In the genomic region with DNA sequence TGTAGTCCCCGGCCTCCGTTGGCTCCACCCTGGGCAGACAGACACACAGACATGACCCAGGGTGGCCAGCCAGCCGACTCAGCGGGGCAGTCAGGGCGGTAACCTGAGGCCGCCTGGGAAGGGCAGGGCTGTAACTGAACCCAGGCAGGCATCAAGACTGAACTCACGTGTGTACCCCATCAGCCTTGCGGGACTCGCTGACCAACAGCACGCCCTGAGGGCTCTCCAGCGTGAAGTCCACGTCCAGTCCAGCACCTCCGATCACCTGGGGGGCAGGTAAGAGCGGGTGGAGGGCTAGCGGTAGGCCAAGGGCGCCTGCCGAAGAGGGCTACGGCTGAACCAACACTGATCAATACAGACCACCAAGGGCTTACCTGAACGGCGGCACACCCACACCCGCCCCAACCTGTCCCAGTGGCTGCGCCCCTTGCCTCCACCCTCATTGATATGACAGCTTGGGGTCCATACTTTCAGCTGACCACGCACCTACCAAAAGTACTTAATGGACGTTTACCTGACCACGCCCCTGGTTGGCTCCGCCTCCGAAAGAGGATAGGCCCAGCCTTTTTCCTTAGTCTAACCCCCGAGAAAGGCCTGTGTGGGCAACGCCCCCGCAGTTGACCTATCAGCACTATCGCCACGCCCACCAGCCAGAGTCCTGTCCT, we compare ENCODE assay signal across 8 cellular contexts. TPM values are rescaled to one million over a fixed set of nuclear protein-coding genes. Genes with fewer than 3 reads are reported as not detected.
DNase-seq lines count a peak whose midpoint lies in the region; ATAC-seq lines count a peak whose summit lies in the region.

No MANE protein-coding gene starts in this region.

- intact Hi-C loops in activated T-helper 1 cell treated with anti-CD3 and anti-CD28 coated beads, Interleukin-12 subunit alpha, Interleukin-12 subunit beta, Interleukin-2, Interleukin-4 antibody, amounts not matched to agents 30 ng/mL and 10 ng/mL and 1 ng/mL, durations not matched to agents 14 hours and 24 hours and 36 hours (cut with micrococcal nuclease) = loop anchor here (1.0 kb wide), 2 partner anchors 36 to 38 kb away; a partner anchor contains a TSS
- intact Hi-C loops in right cardiac atrium (cut with DNase I) = loop anchor here in 1 of 4 donors (2.0 kb wide), 1 partner anchor 36 kb away; a partner anchor contains a TSS

- peak overlapping the region; percentile 92 to 99 for H3K4me3 Mint-ChIP-seq in activated T-cell treated with anti-CD3 and anti-CD28 coated beads, Interleukin-2, amount 50 U/mL, for 72 hours
- peak overlapping the region; percentile 92 for H3K4me3 Mint-ChIP-seq in activated T-helper 1 cell treated with anti-CD3 and anti-CD28 coated beads, Interleukin-12 subunit alpha, Interleukin-12 subunit beta, Interleukin-2, Interleukin-4 antibody, amounts not matched to agents 30 ng/mL and 10 ng/mL and 1 ng/mL, durations not matched to agents 14 hours and 24 hours and 36 hours

- peak overlapping the region; percentile 59 to 86 (median 75) for H3K9ac ChIP-seq in skeletal muscle tissue (ENCODE audit: low read depth in 1 of 3, low read length in 3 of 3)

- DNase-seq in activated T-cell treated with anti-CD3 and anti-CD28 coated beads, Interleukin-2, amount 50 U/mL, for 72 hours = peak in 1 of 2 donors; percentile 13
- no peak for DNase-seq in activated T-cell treated with anti-CD3 and anti-CD28 coated beads for 4 hours
- no peak for DNase-seq in activated T-helper 1 cell treated with anti-CD3 and anti-CD28 coated beads, Interleukin-12 subunit alpha, Interleukin-12 subunit beta, Interleukin-2, Interleukin-4 antibody, amounts not matched to agents 30 ng/mL and 10 ng/mL and 1 ng/mL, durations not matched to agents 14 hours and 24 hours and 36 hours (ENCODE audit: low spot score)
- DNase-seq in right cardiac atrium = no peak

- H3K9me3 ChIP-seq in right cardiac atrium (ENCODE audit: control insufficient read depth, low read length) (no peaks in the 10 kb centered on the region), skeletal muscle tissue (ENCODE audit: control insufficient read depth in 3 of 3, low read length in 3 of 3) (peaks cover 0 to 7% (median 6%) of the 10 kb centered on the region in 3 donors)

- ATAC-seq in activated T-cell treated with anti-CD3 and anti-CD28 coated beads, Interleukin-2, amount 50 U/mL, for 72 hours (replicated peaks in 1 of 2) = peak in 1 of 2 donors; percentile 12
- ATAC-seq in right cardiac atrium = peak; percentile 2 to 3
- no peak for ATAC-seq in GM21515 (IDR thresholded peaks at IDR 0.05; ENCODE audit: unreplicated experiment)
- no peak for ATAC-seq in GM18520 (IDR thresholded peaks at IDR 0.05; ENCODE audit: unreplicated experiment)
- no peak for ATAC-seq in HG03097 (IDR thresholded peaks at IDR 0.05; ENCODE audit: low FRiP score, unreplicated experiment)

- H3K4me3 ChIP-seq in right cardiac atrium (ENCODE audit: low read length) = no peak overlapping the region
- H3K4me3 ChIP-seq in skeletal muscle tissue (ENCODE audit: low read length in 3 of 3) = peak overlapping the region; percentile 66 to 85 (median 85)

- 54% methylated on average over 32 of the region's 32 CpGs for WGBS in right cardiac atrium

- H3K27ac ChIP-seq in right cardiac atrium (ENCODE audit: low read length) (peak overlapping the region; percentile 39), skeletal muscle tissue (ENCODE audit: low read depth, low read length) (peak overlapping the region; percentile 99)

- H3K36me3 ChIP-seq in skeletal muscle tissue (ENCODE audit: control insufficient read depth in 3 of 3, insufficient read depth in 3 of 3, low read length in 3 of 3) = peaks cover 15 to 25% (median 22%) of the 10 kb centered on the region in 3 donors

- H3K27ac Mint-ChIP-seq in activated T-cell treated with anti-CD3 and anti-CD28 coated beads, Interleukin-2, amount 50 U/mL, for 72 hours = peak overlapping the region; percentile 100
- peak overlapping the region; percentile 99 for H3K27ac Mint-ChIP-seq in activated T-helper 1 cell treated with anti-CD3 and anti-CD28 coated beads, Interleukin-12 subunit alpha, Interleukin-12 subunit beta, Interleukin-2, Interleukin-4 antibody, amounts not matched to agents 30 ng/mL and 10 ng/mL and 1 ng/mL, durations not matched to agents 14 hours and 24 hours and 36 hours

- no peaks in the 10 kb centered on the region for H3K27me3 ChIP-seq in right cardiac atrium (ENCODE audit: control insufficient read depth, insufficient read depth)
- no peaks in the 10 kb centered on the region for H3K27me3 ChIP-seq in skeletal muscle tissue (ENCODE audit: control insufficient read depth in 3 of 3, insufficient read depth in 3 of 3, low read length in 3 of 3)

- peaks cover 2 to 5% of the 10 kb centered on the region in 2 donors for H3K9me3 Mint-ChIP-seq in activated T-cell treated with anti-CD3 and anti-CD28 coated beads, Interleukin-2, amount 50 U/mL, for 72 hours
- H3K9me3 Mint-ChIP-seq in activated T-helper 1 cell treated with anti-CD3 and anti-CD28 coated beads, Interleukin-12 subunit alpha, Interleukin-12 subunit beta, Interleukin-2, Interleukin-4 antibody, amounts not matched to agents 30 ng/mL and 10 ng/mL and 1 ng/mL, durations not matched to agents 14 hours and 24 hours and 36 hours = peaks cover 4% of the 10 kb centered on the region

- peaks cover 21% of the 10 kb centered on the region for H3K4me1 Mint-ChIP-seq in activated T-cell treated with anti-CD3 and anti-CD28 coated beads, Interleukin-2, amount 50 U/mL, for 72 hours (ENCODE audit: low read depth)
- H3K4me1 Mint-ChIP-seq in activated T-helper 1 cell treated with anti-CD3 and anti-CD28 coated beads, Interleukin-12 subunit alpha, Interleukin-12 subunit beta, Interleukin-2, Interleukin-4 antibody, amounts not matched to agents 30 ng/mL and 10 ng/mL and 1 ng/mL, durations not matched to agents 14 hours and 24 hours and 36 hours (ENCODE audit: low read depth) = peaks cover 15% of the 10 kb centered on the region

- peaks cover 6 to 11% of the 10 kb centered on the region in 2 donors for H3K36me3 Mint-ChIP-seq in activated T-cell treated with anti-CD3 and anti-CD28 coated beads, Interleukin-2, amount 50 U/mL, for 72 hours (ENCODE audit: insufficient read depth in 2 of 2)
- peaks cover 11% of the 10 kb centered on the region for H3K36me3 Mint-ChIP-seq in activated T-helper 1 cell treated with anti-CD3 and anti-CD28 coated beads, Interleukin-12 subunit alpha, Interleukin-12 subunit beta, Interleukin-2, Interleukin-4 antibody, amounts not matched to agents 30 ng/mL and 10 ng/mL and 1 ng/mL, durations not matched to agents 14 hours and 24 hours and 36 hours (ENCODE audit: low read depth)

- H3K4me1 ChIP-seq in right cardiac atrium (ENCODE audit: control insufficient read depth, insufficient read depth, low read length) = peaks cover 3% of the 10 kb centered on the region
- H3K4me1 ChIP-seq in skeletal muscle tissue (ENCODE audit: control insufficient read depth in 3 of 3, insufficient read depth in 3 of 3, low read length in 3 of 3) = peaks cover 14 to 16% (median 14%) of the 10 kb centered on the region in 3 donors

- H3K27me3 Mint-ChIP-seq in activated T-cell treated with anti-CD3 and anti-CD28 coated beads, Interleukin-2, amount 50 U/mL, for 72 hours (ENCODE audit: low read depth) = no peaks in the 10 kb centered on the region
- H3K27me3 Mint-ChIP-seq in activated T-helper 1 cell treated with anti-CD3 and anti-CD28 coated beads, Interleukin-12 subunit alpha, Interleukin-12 subunit beta, Interleukin-2, Interleukin-4 antibody, amounts not matched to agents 30 ng/mL and 10 ng/mL and 1 ng/mL, durations not matched to agents 14 hours and 24 hours and 36 hours (ENCODE audit: insufficient read depth) = peaks cover 2% of the 10 kb centered on the region

RNA-seq across cellular contexts. Expression of a gene that starts 0.8 kb away (rescaled TPM):
- total RNA-seq in activated T-cell treated with anti-CD3 and anti-CD28 coated beads, Interleukin-2, amount 50 U/mL, for 72 hours = 10 to 100 TPM; 19.6 to 21.1 TPM
- total RNA-seq in activated T-helper 1 cell treated with anti-CD3 and anti-CD28 coated beads, Interleukin-12 subunit alpha, Interleukin-12 subunit beta, Interleukin-2, Interleukin-4 antibody, amounts not matched to agents 30 ng/mL and 10 ng/mL and 1 ng/mL, durations not matched to agents 14 hours and 24 hours and 36 hours = 19.8 and 21.0 TPM in 2 replicates
- 10 to 100 TPM; 24.6 to 30.4 (median 27.8) TPM for total RNA-seq in right cardiac atrium
- 43.4 TPM for polyA plus RNA-seq in right cardiac atrium
- total RNA-seq in skeletal muscle tissue = 39.7 TPM

RNA-seq across cellular contexts. Expression of a gene that starts 13.0 kb away (rescaled TPM):
- total RNA-seq in activated T-cell treated with anti-CD3 and anti-CD28 coated beads, Interleukin-2, amount 50 U/mL, for 72 hours = 1 to 10 TPM; 6.2 to 9.9 TPM
- 4.0 and 5.6 TPM in 2 replicates for total RNA-seq in activated T-helper 1 cell treated with anti-CD3 and anti-CD28 coated beads, Interleukin-12 subunit alpha, Interleukin-12 subunit beta, Interleukin-2, Interleukin-4 antibody, amounts not matched to agents 30 ng/mL and 10 ng/mL and 1 ng/mL, durations not matched to agents 14 hours and 24 hours and 36 hours
- total RNA-seq in right cardiac atrium (1 to 10 TPM in 1 of 4 donors, under 1 TPM in 3; 0.39 to 1.4 (median 0.64) TPM), skeletal muscle tissue (4.2 TPM)
- polyA plus RNA-seq in right cardiac atrium = 0.23 TPM

RNA-seq across cellular contexts. Expression of a gene that starts 36.1 kb away (rescaled TPM):
- total RNA-seq in activated T-cell treated with anti-CD3 and anti-CD28 coated beads, Interleukin-2, amount 50 U/mL, for 72 hours = 10 to 100 TPM; 85.0 to 99.5 TPM
- total RNA-seq in activated T-helper 1 cell treated with anti-CD3 and anti-CD28 coated beads, Interleukin-12 subunit alpha, Interleukin-12 subunit beta, Interleukin-2, Interleukin-4 antibody, amounts not matched to agents 30 ng/mL and 10 ng/mL and 1 ng/mL, durations not matched to agents 14 hours and 24 hours and 36 hours = 85.9 and 88.0 TPM in 2 replicates
- total RNA-seq in right cardiac atrium = 10 to 100 TPM; 30.8 to 37.2 (median 32.6) TPM
- 35.2 TPM for polyA plus RNA-seq in right cardiac atrium
- 19.8 TPM for total RNA-seq in skeletal muscle tissue

Comparison
In these comparisons a context has a peak if more than half of its experiments do, and no peak if none do; other contexts are left out.
1. ATAC-seq: peak in right cardiac atrium (2 of 2); none in GM21515 (single experiment), GM18520 (single experiment) and HG03097 (single experiment).